In genomic region chr3:42443819-42444436, GRCh38 we compare ENCODE assay signal across 8 cellular contexts. TPM values are rescaled to one million over a fixed set of nuclear protein-coding genes. Genes with fewer than 3 reads are reported as not detected.
A peak's percentile ranks its signal among the peaks of the same experiment; 100 is the strongest.
DNase-seq lines count a peak whose midpoint lies in the region; ATAC-seq and TF ChIP-seq lines count a peak whose summit lies in the region.

No MANE protein-coding gene starts in this region.

- ATAC-seq in HG03354 (IDR thresholded peaks at IDR 0.05; ENCODE audit: poor library complexity, severe bottlenecking, unreplicated experiment) = peak; percentile 84

- H3K4me3 ChIP-seq in lower leg skin (ENCODE audit: low read depth, poor library complexity, severe bottlenecking) = no peak overlapping the region

- peak; percentile 48 for DNase-seq in NCI-H510A treated with DMSO at 0.1 percent for 48 hours (lab: John Stamatoyannopoulos, UW)
- no peak for DNase-seq in NCI-H510A (lab: John Stamatoyannopoulos, UW)
- DNase-seq in NCI-H748 (lab: John Stamatoyannopoulos, UW; ENCODE audit: unreplicated experiment) = peak; percentile 54
- peak; percentile 78 for DNase-seq in activated CD4-positive, alpha-beta T cell treated with anti-CD3 and anti-CD28 coated beads, Interleukin-2, amount 50 U/mL, for 1 hour
- peak; percentile 64 for DNase-seq in dedifferentiated amniotic fluid mesenchymal stem cell (ENCODE audit: extremely low spot score)
- peak; percentile 70 to 95 for DNase-seq in lower leg skin (ENCODE audit: low spot score in 2 of 2)
- DNase-seq in stimulated activated CD4-positive, alpha-beta T cell treated with anti-CD3 and anti-CD28 coated beads, TNF-alpha, amount 100 ng/mL, for 4 hours (ENCODE audit: low read depth in 3 of 3) = peak; percentile 61 to 66 (median 62)

- TF ChIP-seq CTCF in lower leg skin (IDR thresholded peaks at IDR 0.05) = peak in 2 of 3 donors; percentile 21 to 65

- TF ChIP-seq POLR2A in lower leg skin (IDR thresholded peaks at IDR 0.05) = no peak

- intact Hi-C loops in lower leg skin (cut with DNase I; ENCODE audit: low total_unique reads) = loop anchor here (5.0 kb wide), 2 partner anchors 197 to 217 kb away; no protein-coding TSS in a partner anchor

- WGBS in lower leg skin, 2 donors = 17 to 18% methylated on average over 9 of the region's 9 CpGs

RNA-seq across cellular contexts. Expression of gene LYZL4, which starts 33.5 kb away (rescaled TPM):
- total RNA-seq in lower leg skin = not detected

RNA-seq across cellular contexts. Expression of gene VIPR1, which starts 58.5 kb away (rescaled TPM):
- total RNA-seq in lower leg skin = 100 to 1,000 TPM in 1 of 4 donors, 10 to 100 TPM in 3; 69.9 to 110 (median 70.8) TPM
